Comparison of ENCODE assay signal across 7 cellular contexts in the genomic region with DNA sequence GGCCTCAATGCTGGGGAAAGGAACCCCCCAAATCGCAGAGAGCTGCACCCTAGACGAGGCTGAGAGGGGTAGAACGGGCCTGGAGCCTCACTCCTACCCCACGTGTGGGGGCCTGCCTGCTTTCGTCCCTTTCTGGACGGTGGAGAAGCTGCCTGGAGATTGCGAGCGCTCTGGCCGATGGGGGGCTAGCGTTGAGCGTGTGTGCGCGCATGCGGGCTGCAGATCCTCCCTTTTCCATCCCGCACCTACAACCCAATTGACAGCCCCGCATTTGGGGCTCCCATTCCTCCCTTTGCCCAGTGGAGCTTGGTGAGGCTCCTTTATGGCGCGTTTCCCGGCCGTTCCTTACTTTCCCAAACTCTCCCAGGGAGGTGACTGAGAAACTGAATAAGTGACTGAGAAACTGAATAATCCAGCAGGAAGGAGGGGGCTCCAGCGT. TPM values are rescaled to one million over a fixed set of nuclear protein-coding genes. Genes with fewer than 3 reads are reported as not detected.
DNase-seq lines count a peak whose midpoint lies in the region; ATAC-seq and TF ChIP-seq lines count a peak whose summit lies in the region.

No MANE protein-coding gene starts in this region.

- peaks cover 18% of the 10 kb centered on the region for H4K20me1 ChIP-seq in GM23338 (replicated peaks; ENCODE audit: insufficient read depth)

- peaks cover 26% of the 10 kb centered on the region for H3K4me1 Mint-ChIP-seq in GM23338

- H3K9me3 Mint-ChIP-seq in GM23338 = peaks cover 4% of the 10 kb centered on the region

- ATAC-seq in GM23338 = peak; percentile 3
- ATAC-seq in sciatic nerve = peak; percentile 8

- intact Hi-C loops in sciatic nerve (cut with DNase I) = loop anchor here (10.0 kb wide), 1 partner anchor 152 kb away; a partner anchor contains a TSS

- 0 out of 2 replicates have a peak, but pooled peaks cover 4% of the 10 kb centered on the region for H3K36me3 ChIP-seq in GM23338 (ENCODE audit: insufficient read depth)

- peaks cover 23% of the 10 kb centered on the region for H3K79me2 ChIP-seq in GM23338 (replicated peaks; ENCODE audit: insufficient read depth)

- H3K4me3 ChIP-seq in GM23338 (peak overlapping the region; percentile 98), foreskin fibroblast (ENCODE audit: low read depth in 1 of 2, low read length in 2 of 2) (peak overlapping the region; percentile 54 to 57)

- peaks cover 24% of the 10 kb centered on the region for H3K27me3 Mint-ChIP-seq in GM23338 (ENCODE audit: insufficient read depth, low read depth, poor library complexity)

- TF ChIP-seq CTCF in GM23338 (conservative IDR thresholded peaks at IDR 0.05; ENCODE audit: low read depth in 2 of 2) = no peak
- TF ChIP-seq CTCF in foreskin fibroblast (IDR thresholded peaks at IDR 0.05; ENCODE audit: low read depth, low read length) = no peak

- DNase-seq in GM23338 (ENCODE audit: low spot score) (peak; percentile 55), SW480 (ENCODE audit: low spot score) (peak; percentile 35), foreskin fibroblast (no peak), sciatic nerve (ENCODE audit: low spot score) (no peak), NCI-H82 (lab: John Stamatoyannopoulos, UW) (no peak), NCI-H2107 treated with DMSO at 0.1 percent for 48 hours (lab: John Stamatoyannopoulos, UW; ENCODE audit: unreplicated experiment) (no peak), EL (no peak)

- H3K9me2 ChIP-seq in GM23338 (ENCODE audit: insufficient read depth) = no peaks in the 10 kb centered on the region

- peaks cover 17% of the 10 kb centered on the region for H3K4me1 ChIP-seq in GM23338 (ENCODE audit: insufficient read depth)

- peak overlapping the region; percentile 97 for H3K27ac Mint-ChIP-seq in GM23338

- H3K36me3 Mint-ChIP-seq in GM23338 (ENCODE audit: low read depth) = peaks cover 12% of the 10 kb centered on the region

- H3K4me3 Mint-ChIP-seq in GM23338 = peak overlapping the region; percentile 92

- H3F3A ChIP-seq in GM23338 (replicated peaks; ENCODE audit: low read depth) = peaks cover 18% of the 10 kb centered on the region

- H3K27ac ChIP-seq in GM23338 (ENCODE audit: low read depth) = peak overlapping the region; percentile 99

- peaks cover 3% of the 10 kb centered on the region; the same call in 1 of the 2 replicates for H3K27me3 ChIP-seq in GM23338 (ENCODE audit: insufficient read depth)

- peak overlapping the region; percentile 56; the same call in 1 of the 2 replicates for H2AFZ ChIP-seq in GM23338

- H3K4me2 ChIP-seq in GM23338 = peak overlapping the region; percentile 99

TF ChIP-seq in GM23338, 12 proteins besides CTCF, POLR2A, EP300 and RAD21 (continues in another document):
- no peak for TF ChIP-seq POLR2AphosphoS5 (IDR thresholded peaks at IDR 0.05; ENCODE audit: low read depth)
- no peak for TF ChIP-seq EZH2 (IDR thresholded peaks at IDR 0.05; ENCODE audit: low read depth, unreplicated experiment)
- TF ChIP-seq ZNF331 (CRISPR knock-in tag; IDR thresholded peaks at IDR 0.05; ENCODE audit: low read depth) = no peak
- no peak for TF ChIP-seq NANOG (IDR thresholded peaks at IDR 0.05; ENCODE audit: borderline replicate concordance)
- TF ChIP-seq, protein P1, sequence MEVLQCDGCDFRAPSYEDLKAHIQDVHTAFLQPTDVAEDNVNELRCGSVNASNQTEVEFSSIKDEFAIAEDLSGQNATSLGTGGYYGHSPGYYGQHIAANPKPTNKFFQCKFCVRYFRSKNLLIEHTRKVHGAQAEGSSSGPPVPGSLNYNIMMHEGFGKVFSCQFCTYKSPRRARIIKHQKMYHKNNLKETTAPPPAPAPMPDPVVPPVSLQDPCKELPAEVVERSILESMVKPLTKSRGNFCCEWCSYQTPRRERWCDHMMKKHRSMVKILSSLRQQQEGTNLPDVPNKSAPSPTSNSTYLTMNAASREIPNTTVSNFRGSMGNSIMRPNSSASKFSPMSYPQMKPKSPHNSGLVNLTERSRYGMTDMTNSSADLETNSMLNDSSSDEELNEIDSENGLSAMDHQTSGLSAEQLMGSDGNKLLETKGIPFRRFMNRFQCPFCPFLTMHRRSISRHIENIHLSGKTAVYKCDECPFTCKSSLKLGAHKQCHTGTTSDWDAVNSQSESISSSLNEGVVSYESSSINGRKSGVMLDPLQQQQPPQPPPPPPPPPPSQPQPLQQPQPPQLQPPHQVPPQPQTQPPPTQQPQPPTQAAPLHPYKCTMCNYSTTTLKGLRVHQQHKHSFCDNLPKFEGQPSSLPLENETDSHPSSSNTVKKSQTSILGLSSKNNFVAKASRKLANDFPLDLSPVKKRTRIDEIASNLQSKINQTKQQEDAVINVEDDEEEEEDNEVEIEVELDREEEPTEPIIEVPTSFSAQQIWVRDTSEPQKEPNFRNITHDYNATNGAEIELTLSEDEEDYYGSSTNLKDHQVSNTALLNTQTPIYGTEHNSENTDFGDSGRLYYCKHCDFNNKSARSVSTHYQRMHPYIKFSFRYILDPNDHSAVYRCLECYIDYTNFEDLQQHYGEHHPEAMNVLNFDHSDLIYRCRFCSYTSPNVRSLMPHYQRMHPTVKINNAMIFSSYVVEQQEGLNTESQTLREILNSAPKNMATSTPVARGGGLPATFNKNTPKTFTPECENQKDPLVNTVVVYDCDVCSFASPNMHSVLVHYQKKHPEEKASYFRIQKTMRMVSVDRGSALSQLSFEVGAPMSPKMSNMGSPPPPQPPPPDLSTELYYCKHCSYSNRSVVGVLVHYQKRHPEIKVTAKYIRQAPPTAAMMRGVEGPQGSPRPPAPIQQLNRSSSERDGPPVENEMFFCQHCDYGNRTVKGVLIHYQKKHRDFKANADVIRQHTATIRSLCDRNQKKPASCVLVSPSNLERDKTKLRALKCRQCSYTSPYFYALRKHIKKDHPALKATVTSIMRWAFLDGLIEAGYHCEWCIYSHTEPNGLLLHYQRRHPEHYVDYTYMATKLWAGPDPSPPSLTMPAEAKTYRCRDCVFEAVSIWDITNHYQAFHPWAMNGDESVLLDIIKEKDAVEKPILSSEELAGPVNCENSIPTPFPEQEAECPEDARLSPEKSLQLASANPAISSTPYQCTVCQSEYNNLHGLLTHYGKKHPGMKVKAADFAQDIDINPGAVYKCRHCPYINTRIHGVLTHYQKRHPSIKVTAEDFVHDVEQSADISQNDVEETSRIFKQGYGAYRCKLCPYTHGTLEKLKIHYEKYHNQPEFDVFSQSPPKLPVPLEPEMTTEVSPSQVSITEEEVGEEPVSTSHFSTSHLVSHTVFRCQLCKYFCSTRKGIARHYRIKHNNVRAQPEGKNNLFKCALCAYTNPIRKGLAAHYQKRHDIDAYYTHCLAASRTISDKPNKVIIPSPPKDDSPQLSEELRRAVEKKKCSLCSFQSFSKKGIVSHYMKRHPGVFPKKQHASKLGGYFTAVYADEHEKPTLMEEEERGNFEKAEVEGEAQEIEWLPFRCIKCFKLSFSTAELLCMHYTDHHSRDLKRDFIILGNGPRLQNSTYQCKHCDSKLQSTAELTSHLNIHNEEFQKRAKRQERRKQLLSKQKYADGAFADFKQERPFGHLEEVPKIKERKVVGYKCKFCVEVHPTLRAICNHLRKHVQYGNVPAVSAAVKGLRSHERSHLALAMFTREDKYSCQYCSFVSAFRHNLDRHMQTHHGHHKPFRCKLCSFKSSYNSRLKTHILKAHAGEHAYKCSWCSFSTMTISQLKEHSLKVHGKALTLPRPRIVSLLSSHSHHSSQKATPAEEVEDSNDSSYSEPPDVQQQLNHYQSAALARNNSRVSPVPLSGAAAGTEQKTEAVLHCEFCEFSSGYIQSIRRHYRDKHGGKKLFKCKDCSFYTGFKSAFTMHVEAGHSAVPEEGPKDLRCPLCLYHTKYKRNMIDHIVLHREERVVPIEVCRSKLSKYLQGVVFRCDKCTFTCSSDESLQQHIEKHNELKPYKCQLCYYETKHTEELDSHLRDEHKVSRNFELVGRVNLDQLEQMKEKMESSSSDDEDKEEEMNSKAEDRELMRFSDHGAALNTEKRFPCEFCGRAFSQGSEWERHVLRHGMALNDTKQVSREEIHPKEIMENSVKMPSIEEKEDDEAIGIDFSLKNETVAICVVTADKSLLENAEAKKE (CRISPR knock-in tag; IDR thresholded peaks at IDR 0.05) = no peak
- no peak for TF ChIP-seq ZNF114 (CRISPR knock-in tag; IDR thresholded peaks at IDR 0.05)
- no peak for TF ChIP-seq JUNB (IDR thresholded peaks at IDR 0.05; ENCODE audit: unreplicated experiment)
- TF ChIP-seq, protein P2, sequence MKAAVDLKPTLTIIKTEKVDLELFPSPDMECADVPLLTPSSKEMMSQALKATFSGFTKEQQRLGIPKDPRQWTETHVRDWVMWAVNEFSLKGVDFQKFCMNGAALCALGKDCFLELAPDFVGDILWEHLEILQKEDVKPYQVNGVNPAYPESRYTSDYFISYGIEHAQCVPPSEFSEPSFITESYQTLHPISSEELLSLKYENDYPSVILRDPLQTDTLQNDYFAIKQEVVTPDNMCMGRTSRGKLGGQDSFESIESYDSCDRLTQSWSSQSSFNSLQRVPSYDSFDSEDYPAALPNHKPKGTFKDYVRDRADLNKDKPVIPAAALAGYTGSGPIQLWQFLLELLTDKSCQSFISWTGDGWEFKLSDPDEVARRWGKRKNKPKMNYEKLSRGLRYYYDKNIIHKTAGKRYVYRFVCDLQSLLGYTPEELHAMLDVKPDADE (IDR thresholded peaks at IDR 0.05) = no peak
- no peak for TF ChIP-seq CREB1 (CRISPR knock-in tag; IDR thresholded peaks at IDR 0.05; ENCODE audit: low read depth)
- no peak for TF ChIP-seq EZH2phosphoT487 (IDR thresholded peaks at IDR 0.05; ENCODE audit: unreplicated experiment)

RNA-seq across cellular contexts. Expression of a gene that starts 0.9 kb away (rescaled TPM):
- 42.7 and 44.0 TPM in 2 replicates for total RNA-seq in GM23338 (2014; rRNA removed; shearing (Covaris generic))
- 16.2 TPM in 2 replicates for polyA plus RNA-seq in GM23338 (2016; fragmentation: Nextera tagmentation; extraction: Ambion mirVana)
- 0.36 TPM for total RNA-seq in sciatic nerve

RNA-seq across cellular contexts. Expression of a gene that starts 8.3 kb away (rescaled TPM):
- 14.8 and 14.9 TPM in 2 replicates for total RNA-seq in GM23338 (2014; rRNA removed; shearing (Covaris generic))
- 3.1 TPM in 2 replicates for polyA plus RNA-seq in GM23338 (2016; fragmentation: Nextera tagmentation; extraction: Ambion mirVana)
- 17.4 TPM for total RNA-seq in sciatic nerve

RNA-seq across cellular contexts. Expression of a gene that starts 27.5 kb away (rescaled TPM):
- 19.7 and 30.9 TPM in 2 replicates for total RNA-seq in GM23338 (2014; rRNA removed; shearing (Covaris generic))
- 15.0 and 16.6 TPM in 2 replicates for polyA plus RNA-seq in GM23338 (2016; fragmentation: Nextera tagmentation; extraction: Ambion mirVana)
- total RNA-seq in sciatic nerve = 75.5 TPM

Comparison
In these comparisons a context has a peak if more than half of its experiments do, and no peak if none do; other contexts are left out.
1. DNase-seq: peak in GM23338 (single experiment) and SW480 (single experiment); none in foreskin fibroblast (0 of 2), sciatic nerve (single experiment), NCI-H82 (single experiment), NCI-H2107 treated with DMSO at 0.1 percent for 48 hours (single experiment) and EL (single experiment).
2. RNA of a gene that starts 0.9 kb away (total RNA-seq): 42.7 to 44.0 TPM in GM23338; 0.36 TPM in sciatic nerve (single experiment); every median in the first group is over 10 times any median in the second.